Comparison of ENCODE assay signal across 8 cellular contexts in the genomic region with DNA sequence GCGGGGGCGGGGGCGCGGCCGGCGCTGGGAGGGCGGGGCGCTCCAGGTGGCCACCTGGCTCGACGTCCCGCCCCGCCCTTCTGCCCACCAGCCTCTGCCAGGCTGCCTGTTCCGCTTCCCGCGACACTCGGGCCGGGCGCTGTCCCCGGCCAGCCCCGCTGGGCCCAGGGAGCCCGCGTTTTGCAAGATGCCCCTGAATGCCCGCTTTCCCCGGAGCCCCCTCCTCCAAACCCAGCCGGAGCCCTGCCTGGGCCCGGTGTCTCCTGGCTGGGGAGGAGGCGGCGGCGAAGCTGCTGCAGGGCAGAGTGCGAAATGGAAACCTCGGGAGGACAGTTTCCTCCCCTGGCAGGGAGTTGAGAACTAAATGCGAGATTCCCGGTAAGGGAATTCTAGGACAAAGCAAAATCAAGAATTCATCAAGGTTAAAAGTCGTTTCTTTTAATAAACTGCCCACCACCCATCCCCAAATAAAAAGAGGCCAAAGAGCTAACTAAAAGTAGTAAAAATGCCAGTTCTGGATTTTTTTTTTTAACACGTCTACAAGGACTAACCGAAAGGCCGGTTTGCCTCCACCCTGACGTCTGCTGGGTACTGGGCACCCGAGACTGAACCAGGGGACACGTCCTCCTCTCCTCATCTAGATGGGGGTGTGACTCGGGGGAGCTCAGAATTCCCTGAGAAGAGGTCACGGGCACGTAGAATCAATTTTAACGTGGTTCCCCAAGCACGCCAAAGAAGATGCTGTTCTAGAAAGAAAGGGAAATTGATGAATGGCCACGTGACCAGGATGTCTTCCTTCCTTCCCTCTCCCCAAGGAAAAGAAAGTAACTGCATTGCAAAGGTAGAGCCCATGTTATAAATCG.
DNase-seq lines count a peak whose midpoint lies in the region.

No MANE protein-coding gene starts in this region.

- WGBS in mesodermal cell (ENCODE audit: insufficient coverage in 2 of 2), 2 experiments: 5 to 9% methylated on average over 16 to 29 of the region's 47 CpGs

- H3K4me1 ChIP-seq in mesodermal cell (ENCODE audit: control insufficient read depth, insufficient read depth, low read length, poor library complexity, severe bottlenecking): no peaks in the 10 kb centered on the region

- DNase-seq in activated CD8-positive, alpha-beta memory T cell treated with anti-CD3 and anti-CD28 coated beads, Interleukin-2, amount 50 U/mL, for 48 hours: peak; percentile 67
- no peak for DNase-seq in activated CD8-positive, alpha-beta memory T cell treated with anti-CD3 and anti-CD28 coated beads, Interleukin-2, amount 50 U/mL, for 4 hours
- DNase-seq in H7 (peak; percentile 53), NCI-H146 treated with DMSO at 0.1 percent for 48 hours (lab: John Stamatoyannopoulos, UW; ENCODE audit: unreplicated experiment) (peak; percentile 71), T47D (ENCODE audit: low read depth in 1 of 2, low spot score in 1 of 2) (peak; percentile 44 to 96), A172 (ENCODE audit: low spot score) (no peak), NCI-H128 (lab: John Stamatoyannopoulos, UW; ENCODE audit: unreplicated experiment) (no peak)

- H3K27me3 ChIP-seq in H7 (ENCODE audit: control insufficient read depth, insufficient read depth, low read length): no peaks in the 10 kb centered on the region; the same call in 1 of the 2 replicates

- H3K4me3 ChIP-seq in H7 (ENCODE audit: insufficient read depth, low read depth, low read length): peak overlapping the region; percentile 58
- H3K4me3 ChIP-seq in mesodermal cell (ENCODE audit: extremely low read depth, insufficient read depth, low read length, poor library complexity, severe bottlenecking): peak overlapping the region; percentile 79

- H3K36me3 ChIP-seq in H7 (replicated peaks; ENCODE audit: control insufficient read depth, insufficient read depth, low read length) (no peaks in the 10 kb centered on the region), mesodermal cell (ENCODE audit: control insufficient read depth, insufficient read depth, low read length) (peaks cover 3% of the 10 kb centered on the region)

- H3K27ac ChIP-seq in mesodermal cell (ENCODE audit: low read depth, low read length, severe bottlenecking): peak overlapping the region; percentile 52

- in situ Hi-C loops in T47D (cut with HindIII; ENCODE audit: low pct_unique_long_range_greater_than_20kb, low sequenced_read_pairs): no loop called here

- H3K9me3 ChIP-seq in mesodermal cell (ENCODE audit: control insufficient read depth, low read length): peaks cover 6% of the 10 kb centered on the region

Comparison
In these comparisons a context has a peak if more than half of its experiments do, and no peak if none do; other contexts are left out.
1. DNase-seq: peak in activated CD8-positive, alpha-beta memory T cell treated with anti-CD3 and anti-CD28 coated beads, Interleukin-2, amount 50 U/mL, for 48 hours (single experiment), H7 (single experiment), NCI-H146 treated with DMSO at 0.1 percent for 48 hours (single experiment) and T47D (2 of 2); none in activated CD8-positive, alpha-beta memory T cell treated with anti-CD3 and anti-CD28 coated beads, Interleukin-2, amount 50 U/mL, for 4 hours (single experiment), A172 (single experiment) and NCI-H128 (single experiment).